In genomic region chr15:73770049-73770448, GRCh38 we compare ENCODE assay signal across 31 cellular contexts. TPM values are rescaled to one million over a fixed set of nuclear protein-coding genes. Genes with fewer than 3 reads are reported as not detected.
"Had no signal": no experiment of that assay in that cellular context is flagged by ENCODE, and none has a peak within 500 bp of the region (broad histone marks: within the 10 kb centered on the region; RNA-seq: fewer than 3 reads in every experiment).

No MANE protein-coding gene starts in this region.

- DNase-seq: activated B cell treated with CpG ODN at 0.5 μM for 24 hours; activated CD4-positive, alpha-beta T cell treated with anti-CD3 and anti-CD28 coated beads for 48 hours; activated CD4-positive, alpha-beta T cell treated with anti-CD3 and anti-CD28 coated beads, Interleukin-2, amount 50 U/mL, for 1 hour; activated CD4-positive, alpha-beta T cell treated with anti-CD3 and anti-CD28 coated beads, Interleukin-2, amount 50 U/mL, for 48 hours; activated CD8-positive, alpha-beta memory T cell treated with anti-CD3 and anti-CD28 coated beads for 24 hours; activated CD8-positive, alpha-beta T cell treated with anti-CD3 and anti-CD28 coated beads for 36 hours; activated gamma-delta T cell; activated naive CD4-positive, alpha-beta T cell; activated naive CD4-positive, alpha-beta T cell treated with anti-CD3 and anti-CD28 coated beads, Interleukin-2, amount 10 ng/mL, durations not matched to agents 7 days and 5 days; activated naive CD8-positive, alpha-beta T cell treated with anti-CD3 and anti-CD28 coated beads, Interleukin-2, amount 10 ng/mL, durations not matched to agents 7 days and 5 days; activated T-cell treated with anti-CD3 and anti-CD28 coated beads, Interleukin-2, amount 50 U/mL, for 4 hours; central memory CD4-positive, alpha-beta T cell; cerebellar nuclear complex; colonic mucosa; effector CD8-positive, alpha-beta T cell; esophagus squamous epithelium; foreskin melanocyte; heart right ventricle; T-helper 17 cell; T1000; WERI-Rb-1 had no signal

- H3K27me3 ChIP-seq: ascending aorta, breast epithelium, cardiac muscle cell, colonic mucosa, esophagus squamous epithelium, gastroesophageal sphincter, heart right ventricle had no signal

- ATAC-seq: activated CD4-positive, CD25-positive, alpha-beta regulatory T cell treated with anti-CD3 and anti-CD28 coated beads, Interleukin-2, amount 50 U/mL, for 24 hours; activated CD8-positive, alpha-beta T cell treated with anti-CD3 and anti-CD28 coated beads for 36 hours; activated naive CD4-positive, alpha-beta T cell treated with anti-CD3 and anti-CD28 coated beads, Interleukin-2, amount 50 U/mL, for 72 hours; activated T-cell treated with anti-CD3 and anti-CD28 coated beads, Interleukin-2, amount 50 U/mL, for 4 hours; activated T-helper 17 cell treated with anti-CD3 and anti-CD28 coated beads, Interleukin-2, amount 50 U/mL, for 72 hours; gastroesophageal sphincter; heart right ventricle; T-helper 17 cell had no signal

- H3K9me3 Mint-ChIP-seq: activated B cell treated with CpG ODN at 0.5 μM for 24 hours; activated CD8-positive, alpha-beta T cell treated with anti-CD3 and anti-CD28 coated beads for 36 hours; activated naive CD4-positive, alpha-beta T cell treated with anti-CD3 and anti-CD28 coated beads, Interleukin-2, amount 10 ng/mL, durations not matched to agents 7 days and 5 days; activated naive CD8-positive, alpha-beta T cell treated with anti-CD3 and anti-CD28 coated beads, Interleukin-2, amount 10 ng/mL, durations not matched to agents 7 days and 5 days; activated T-cell treated with anti-CD3 and anti-CD28 coated beads, Interleukin-2, amount 50 U/mL, for 4 hours; activated T-helper 17 cell treated with anti-CD3 and anti-CD28 coated beads, Interleukin-2, amount 50 U/mL, for 72 hours; T-helper 2 cell treated with Interferon-gamma antibody and Interleukin-4, amounts not matched to agents 5 μg/mL and 100 μg/mL, for 36 hours had no signal

- H3K36me3 ChIP-seq: ascending aorta, breast epithelium, cardiac muscle cell, colonic mucosa, esophagus squamous epithelium, gastroesophageal sphincter, heart right ventricle, WERI-Rb-1 had no signal

- H3K4me1 ChIP-seq: breast epithelium, colonic mucosa had no signal

- H3K4me3 ChIP-seq: ascending aorta, breast epithelium, cardiac muscle cell, colonic mucosa, esophagus squamous epithelium, gastroesophageal sphincter, heart right ventricle had no signal

- H3K27ac Mint-ChIP-seq: activated B cell treated with CpG ODN at 0.5 μM for 24 hours; activated CD8-positive, alpha-beta T cell treated with anti-CD3 and anti-CD28 coated beads for 36 hours; activated naive CD4-positive, alpha-beta T cell treated with anti-CD3 and anti-CD28 coated beads, Interleukin-2, amount 10 ng/mL, durations not matched to agents 7 days and 5 days; activated naive CD4-positive, alpha-beta T cell treated with anti-CD3 and anti-CD28 coated beads, Interleukin-2, amount 50 U/mL, for 72 hours; activated naive CD8-positive, alpha-beta T cell treated with anti-CD3 and anti-CD28 coated beads, Interleukin-2, amount 10 ng/mL, durations not matched to agents 7 days and 5 days; activated T-helper 17 cell treated with anti-CD3 and anti-CD28 coated beads, Interleukin-2, amount 50 U/mL, for 72 hours; T-helper 2 cell treated with Interferon-gamma antibody and Interleukin-4, amounts not matched to agents 5 μg/mL and 100 μg/mL, for 36 hours had no signal

- H3K27ac ChIP-seq: ascending aorta, breast epithelium, cardiac muscle cell, colonic mucosa, epithelial cell of prostate, gastroesophageal sphincter, heart right ventricle, WERI-Rb-1 had no signal

- H3K4me3 Mint-ChIP-seq: activated B cell treated with CpG ODN at 0.5 μM for 24 hours; activated CD8-positive, alpha-beta T cell treated with anti-CD3 and anti-CD28 coated beads for 36 hours; activated naive CD4-positive, alpha-beta T cell treated with anti-CD3 and anti-CD28 coated beads, Interleukin-2, amount 10 ng/mL, durations not matched to agents 7 days and 5 days; activated naive CD8-positive, alpha-beta T cell treated with anti-CD3 and anti-CD28 coated beads, Interleukin-2, amount 10 ng/mL, durations not matched to agents 7 days and 5 days; activated T-cell treated with anti-CD3 and anti-CD28 coated beads, Interleukin-2, amount 50 U/mL, for 4 hours; activated T-helper 17 cell treated with anti-CD3 and anti-CD28 coated beads, Interleukin-2, amount 50 U/mL, for 72 hours; brain; T-helper 17 cell; T-helper 2 cell treated with Interferon-gamma antibody and Interleukin-4, amounts not matched to agents 5 μg/mL and 100 μg/mL, for 36 hours had no signal

- H3K4me1 Mint-ChIP-seq: activated B cell treated with CpG ODN at 0.5 μM for 24 hours; activated naive CD4-positive, alpha-beta T cell treated with anti-CD3 and anti-CD28 coated beads, Interleukin-2, amount 10 ng/mL, durations not matched to agents 7 days and 5 days; activated T-helper 17 cell treated with anti-CD3 and anti-CD28 coated beads, Interleukin-2, amount 50 U/mL, for 72 hours; T-helper 17 cell had no signal

- H3K36me3 Mint-ChIP-seq: activated naive CD4-positive, alpha-beta T cell treated with anti-CD3 and anti-CD28 coated beads, Interleukin-2, amount 10 ng/mL, durations not matched to agents 7 days and 5 days; activated naive CD4-positive, alpha-beta T cell treated with anti-CD3 and anti-CD28 coated beads, Interleukin-2, amount 50 U/mL, for 72 hours; activated naive CD8-positive, alpha-beta T cell treated with anti-CD3 and anti-CD28 coated beads, Interleukin-2, amount 10 ng/mL, durations not matched to agents 7 days and 5 days; brain had no signal

- H3K9me3 ChIP-seq: ascending aorta, breast epithelium, colonic mucosa, esophagus squamous epithelium, gastroesophageal sphincter, heart right ventricle had no signal

RNA-seq across cellular contexts. Expression of gene INSYN1, which starts 16.9 kb away (rescaled TPM):
- total RNA-seq: activated B cell treated with CpG ODN at 0.5 μM for 24 hours; activated CD8-positive, alpha-beta T cell treated with anti-CD3 and anti-CD28 coated beads for 36 hours; activated naive CD4-positive, alpha-beta T cell treated with anti-CD3 and anti-CD28 coated beads, Interleukin-2, amount 50 U/mL, for 72 hours; activated naive CD8-positive, alpha-beta T cell treated with anti-CD3 and anti-CD28 coated beads, Interleukin-2, amount 10 ng/mL, durations not matched to agents 7 days and 5 days; activated T-cell treated with anti-CD3 and anti-CD28 coated beads, Interleukin-2, amount 50 U/mL, for 4 hours; activated T-helper 17 cell treated with anti-CD3 and anti-CD28 coated beads, Interleukin-2, amount 50 U/mL, for 72 hours; T-helper 17 cell had no signal
